In genomic region chr7:64608116-64608910, GRCh38 we compare ENCODE assay signal across 9 cellular contexts. TPM values are rescaled to one million over a fixed set of nuclear protein-coding genes. Genes with fewer than 3 reads are reported as not detected.
"Had no signal": no experiment of that assay in that cellular context is flagged by ENCODE, and none has a peak within 500 bp of the region (broad histone marks: within the 10 kb centered on the region; RNA-seq: fewer than 3 reads in every experiment).

No MANE protein-coding gene starts in this region.

- H3K4me1 ChIP-seq: HAP-1 had no signal

- H3K36me3 ChIP-seq: HAP-1 had no signal

- H3K9me3 ChIP-seq: HAP-1 had no signal

- DNase-seq: GM23248, GOT3, H7, H9, HCEC 1CT, HFFc6 had no signal

- ATAC-seq: GM23338, HCT116 had no signal

- H3K4me3 ChIP-seq: GM23248, GM23338, HAP-1 had no signal

- H3K27ac ChIP-seq: GM23248 had no signal

RNA-seq across cellular contexts. Expression of gene ZNF680, which starts 45.4 kb away (rescaled TPM):
- total RNA-seq: H7 had no signal

RNA-seq across cellular contexts. Expression of gene ZNF107, which starts 57.6 kb away (rescaled TPM):
- total RNA-seq: H7 had no signal
